Comparison of ENCODE assay signal across 8 cellular contexts in the genomic region with DNA sequence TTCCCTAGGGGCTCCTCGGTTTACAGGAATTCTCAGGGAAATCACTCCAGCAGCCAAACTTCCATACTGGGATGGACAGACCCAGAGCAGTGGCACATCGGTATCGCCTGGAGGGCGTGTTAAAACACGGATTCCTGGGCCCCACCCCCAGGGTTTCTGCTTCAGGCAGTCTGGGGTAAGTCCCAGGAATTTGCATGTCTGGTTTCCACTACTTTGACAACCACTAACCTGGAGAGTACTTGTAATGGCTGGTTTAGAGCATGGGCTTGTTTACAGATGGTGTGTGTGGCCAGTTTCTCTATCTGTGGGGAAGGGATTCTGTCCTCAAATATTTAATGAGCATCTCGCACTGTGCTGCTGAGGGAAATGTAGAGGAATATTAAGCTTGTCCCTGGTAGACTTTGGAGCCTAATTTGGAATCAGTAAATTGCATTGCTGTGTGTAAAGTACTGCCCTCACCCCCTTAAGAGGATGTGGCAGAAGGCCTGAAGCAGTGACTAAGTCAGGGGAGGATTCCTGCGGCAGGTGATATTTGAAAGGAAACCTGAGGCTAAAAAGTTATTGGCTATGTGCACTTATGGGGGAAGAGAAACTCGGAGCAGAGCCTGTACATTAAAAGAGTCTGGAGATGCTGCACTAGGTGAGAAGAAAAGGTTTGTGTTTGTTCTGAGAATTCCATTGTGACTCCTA. TPM values are rescaled to one million over a fixed set of nuclear protein-coding genes. Genes with fewer than 3 reads are reported as not detected.
DNase-seq lines count a peak whose midpoint lies in the region; ATAC-seq and TF ChIP-seq lines count a peak whose summit lies in the region.

No MANE protein-coding gene starts in this region.

- H3K9me3 ChIP-seq in HUES48 (ENCODE audit: control insufficient read depth, insufficient read depth, low read length) (no peaks in the 10 kb centered on the region), right lobe of liver (no peaks in the 10 kb centered on the region)

- H3K27me3 ChIP-seq in GM23338 (ENCODE audit: insufficient read depth), result no peaks in the 10 kb centered on the region
- no peaks in the 10 kb centered on the region for H3K27me3 ChIP-seq in HUES48 (ENCODE audit: control insufficient read depth, insufficient read depth, low read length)
- H3K27me3 ChIP-seq in right lobe of liver, result no peaks in the 10 kb centered on the region

- H3K27ac Mint-ChIP-seq in GM23338, result peak overlapping the region; percentile 22; the same call in 1 of the 2 replicates
- H3K27ac Mint-ChIP-seq in activated T-cell treated with anti-CD3 and anti-CD28 coated beads, Interleukin-2, amount 50 U/mL, for 24 hours, result no peak overlapping the region

- DNase-seq in GM23338 (ENCODE audit: low spot score), result peak; percentile 60
- DNase-seq in right lobe of liver, result no peak
- DNase-seq in SIG-M5 treated with dmso at 0.1 percent for 504 hours (lab: John Stamatoyannopoulos, UW; ENCODE audit: unreplicated experiment), result no peak
- DNase-seq in activated T-cell treated with anti-CD3 and anti-CD28 coated beads, Interleukin-2, amount 50 U/mL, for 24 hours, result no peak
- DNase-seq in DMS153 treated with DMSO at 0.1 percent for 48 hours (lab: John Stamatoyannopoulos, UW; ENCODE audit: unreplicated experiment), result no peak
- no peak for DNase-seq in stimulated activated CD4-positive, alpha-beta T cell treated with anti-CD3 and anti-CD28 coated beads, Interleukin-4, amount 100 ng/mL, for 4 hours

- peaks cover 16% of the 10 kb centered on the region for H3K4me1 Mint-ChIP-seq in GM23338
- no peaks in the 10 kb centered on the region for H3K4me1 Mint-ChIP-seq in activated T-cell treated with anti-CD3 and anti-CD28 coated beads, Interleukin-2, amount 50 U/mL, for 24 hours (ENCODE audit: low read depth)

- H3K27me3 Mint-ChIP-seq in GM23338 (ENCODE audit: insufficient read depth, low read depth, poor library complexity), result peaks cover 9% of the 10 kb centered on the region
- H3K27me3 Mint-ChIP-seq in activated T-cell treated with anti-CD3 and anti-CD28 coated beads, Interleukin-2, amount 50 U/mL, for 24 hours, result no peaks in the 10 kb centered on the region

- no peak overlapping the region for H3K4me2 ChIP-seq in GM23338

- H3K79me2 ChIP-seq in GM23338 (replicated peaks; ENCODE audit: insufficient read depth), result peaks cover 73% of the 10 kb centered on the region

- peaks cover 18% of the 10 kb centered on the region; the same call in 1 of the 2 replicates for H4K20me1 ChIP-seq in GM23338 (replicated peaks; ENCODE audit: insufficient read depth)

- peaks cover 7% of the 10 kb centered on the region; the same call in 1 of the 2 replicates for H3K4me1 ChIP-seq in GM23338 (ENCODE audit: insufficient read depth)
- H3K4me1 ChIP-seq in HUES48 (ENCODE audit: control insufficient read depth, insufficient read depth, low read length), result peaks cover 14% of the 10 kb centered on the region
- H3K4me1 ChIP-seq in right lobe of liver, result peaks cover 0 to 45% (median 21%) of the 10 kb centered on the region in 4 donors

- intact Hi-C loops in right lobe of liver (cut with DNase I), result no loop called here

- H3K9me3 Mint-ChIP-seq in GM23338, result no peaks in the 10 kb centered on the region
- H3K9me3 Mint-ChIP-seq in activated T-cell treated with anti-CD3 and anti-CD28 coated beads, Interleukin-2, amount 50 U/mL, for 24 hours, result no peaks in the 10 kb centered on the region

- ATAC-seq in GM18873 (IDR thresholded peaks at IDR 0.05; ENCODE audit: low FRiP score, unreplicated experiment) (peak; percentile 100), GM23338 (peak; percentile 85), right lobe of liver (peak; percentile 13 to 65 (median 48))

- H3K36me3 Mint-ChIP-seq in GM23338 (ENCODE audit: low read depth), result peaks cover 59% of the 10 kb centered on the region
- no peaks in the 10 kb centered on the region for H3K36me3 Mint-ChIP-seq in activated T-cell treated with anti-CD3 and anti-CD28 coated beads, Interleukin-2, amount 50 U/mL, for 24 hours (ENCODE audit: low read depth)

- WGBS in right lobe of liver (ENCODE audit: insufficient coverage, low coverage, low lambda C conversion rate, missing lambda C conversion rate), result 39% methylated on average over 7 of the region's 8 CpGs

- peaks cover 7% of the 10 kb centered on the region; the same call in 1 of the 2 replicates for H3F3A ChIP-seq in GM23338 (replicated peaks; ENCODE audit: low read depth)

- H3K27ac ChIP-seq in GM23338 (ENCODE audit: low read depth), result peak overlapping the region; percentile 17; the same call in 1 of the 2 replicates
- peak overlapping the region; percentile 7 for H3K27ac ChIP-seq in HUES48 (ENCODE audit: low read depth, low read length)
- H3K27ac ChIP-seq in right lobe of liver, result peak overlapping the region in 1 of 3 donors; percentile 41

- no peak overlapping the region for H2AFZ ChIP-seq in GM23338

- H3K36me3 ChIP-seq in GM23338 (ENCODE audit: insufficient read depth), result peaks cover 8% of the 10 kb centered on the region; the same call in 1 of the 2 replicates
- H3K36me3 ChIP-seq in HUES48 (ENCODE audit: control insufficient read depth, insufficient read depth, low read length), result peaks cover 22% of the 10 kb centered on the region
- no peaks in the 10 kb centered on the region for H3K36me3 ChIP-seq in right lobe of liver

- H3K4me3 ChIP-seq in GM23338, result no peak overlapping the region
- no peak overlapping the region for H3K4me3 ChIP-seq in HUES48 (ENCODE audit: low read depth, low read length)
- no peak overlapping the region for H3K4me3 ChIP-seq in right lobe of liver

- no peak for TF ChIP-seq POLR2A in right lobe of liver (IDR thresholded peaks at IDR 0.05)

- TF ChIP-seq CTCF in GM23338 (conservative IDR thresholded peaks at IDR 0.05; ENCODE audit: low read depth in 2 of 2), result no peak
- no peak for TF ChIP-seq CTCF in right lobe of liver (IDR thresholded peaks at IDR 0.05)

- H3K9ac ChIP-seq in HUES48 (ENCODE audit: low read depth, low read length), result no peak overlapping the region

- H3K4me3 Mint-ChIP-seq in GM23338, result no peak overlapping the region
- no peak overlapping the region for H3K4me3 Mint-ChIP-seq in activated T-cell treated with anti-CD3 and anti-CD28 coated beads, Interleukin-2, amount 50 U/mL, for 24 hours

- H3K9me2 ChIP-seq in GM23338 (ENCODE audit: insufficient read depth), result no peaks in the 10 kb centered on the region

TF ChIP-seq in GM23338, 12 proteins besides CTCF, POLR2A, EP300 and RAD21:
- TF ChIP-seq JUNB (IDR thresholded peaks at IDR 0.05; ENCODE audit: unreplicated experiment) (no peak), EZH2 (IDR thresholded peaks at IDR 0.05; ENCODE audit: low read depth, unreplicated experiment) (no peak), CREB1 (CRISPR knock-in tag; IDR thresholded peaks at IDR 0.05; ENCODE audit: low read depth) (no peak), EZH2phosphoT487 (IDR thresholded peaks at IDR 0.05; ENCODE audit: unreplicated experiment) (no peak), STAT1 (IDR thresholded peaks at IDR 0.05; ENCODE audit: unreplicated experiment) (no peak), NANOG (IDR thresholded peaks at IDR 0.05; ENCODE audit: borderline replicate concordance) (no peak), ETS1 (IDR thresholded peaks at IDR 0.05) (no peak), REST (IDR thresholded peaks at IDR 0.05; ENCODE audit: unreplicated experiment) (no peak), ZNF114 (CRISPR knock-in tag; IDR thresholded peaks at IDR 0.05) (no peak), ZNF331 (CRISPR knock-in tag; IDR thresholded peaks at IDR 0.05; ENCODE audit: low read depth) (no peak), POLR2AphosphoS5 (IDR thresholded peaks at IDR 0.05; ENCODE audit: low read depth) (no peak)

RNA-seq across cellular contexts. Expression of gene TJP2, which starts 18.6 kb away (rescaled TPM):
- 176 and 234 TPM in 2 replicates for total RNA-seq in GM23338 (2014; rRNA removed; shearing (Covaris generic))
- 34.9 and 37.6 TPM in 2 replicates for polyA plus RNA-seq in GM23338 (2016; fragmentation: Nextera tagmentation; extraction: Ambion mirVana)
- total RNA-seq in right lobe of liver, result 100 to 1,000 TPM in 1 of 6 experiments, 10 to 100 TPM in 5; 62.0 to 129 (median 81.7) TPM

Comparison
In these comparisons a context has a peak if more than half of its experiments do, and no peak if none do; other contexts are left out.
1. ATAC-seq: peak in every context shown above with its lines; median percentile 100 in GM18873; 85 in GM23338; 48 in right lobe of liver.